In genomic region chr5:91189480-91190332, GRCh38 we compare ENCODE assay signal across 8 cellular contexts.
DNase-seq lines count a peak whose midpoint lies in the region; ATAC-seq lines count a peak whose summit lies in the region.

No MANE protein-coding gene starts in this region.

- H3K36me3 Mint-ChIP-seq in activated T-helper 17 cell treated with anti-CD3 and anti-CD28 coated beads, Interleukin-2, amount 50 U/mL, for 72 hours (ENCODE audit: low read depth), result no peaks in the 10 kb centered on the region

- H3K9me3 ChIP-seq in KOPT-K1 (ENCODE audit: insufficient read depth, low read length, poor library complexity, severe bottlenecking), result no peaks in the 10 kb centered on the region

- intact Hi-C loops in posterior vena cava (cut with DNase I), result no loop called here

- ATAC-seq in GM21825 (IDR thresholded peaks at IDR 0.05; ENCODE audit: unreplicated experiment), result no peak
- ATAC-seq in activated T-helper 17 cell treated with anti-CD3 and anti-CD28 coated beads, Interleukin-2, amount 50 U/mL, for 72 hours (replicated peaks), result no peak

- H3K4me1 Mint-ChIP-seq in activated T-helper 17 cell treated with anti-CD3 and anti-CD28 coated beads, Interleukin-2, amount 50 U/mL, for 72 hours, result peaks cover 4% of the 10 kb centered on the region

- no peaks in the 10 kb centered on the region for H3K9me3 Mint-ChIP-seq in activated T-helper 17 cell treated with anti-CD3 and anti-CD28 coated beads, Interleukin-2, amount 50 U/mL, for 72 hours

- H3K4me3 Mint-ChIP-seq in activated T-helper 17 cell treated with anti-CD3 and anti-CD28 coated beads, Interleukin-2, amount 50 U/mL, for 72 hours, result no peak overlapping the region

- peaks cover 27% of the 10 kb centered on the region for H3K27me3 Mint-ChIP-seq in activated T-helper 17 cell treated with anti-CD3 and anti-CD28 coated beads, Interleukin-2, amount 50 U/mL, for 72 hours

- H3K27ac Mint-ChIP-seq in activated T-helper 17 cell treated with anti-CD3 and anti-CD28 coated beads, Interleukin-2, amount 50 U/mL, for 72 hours, result no peak overlapping the region

- peak overlapping the region; percentile 45 for H3K27ac ChIP-seq in KOPT-K1 (ENCODE audit: low read depth, low read length, poor library complexity, severe bottlenecking)

- H3K36me3 ChIP-seq in KOPT-K1 (ENCODE audit: insufficient read depth, low read length), result no peaks in the 10 kb centered on the region

- DNase-seq in GM04503 (ENCODE audit: low read depth) (peak; percentile 78), fibroblast of peridontal ligament (ENCODE audit: extremely low read depth) (peak; percentile 89), posterior vena cava (ENCODE audit: low spot score) (peak; percentile 81), midbrain (lab: John Stamatoyannopoulos, UW) (no peak), NCI-H1694 (lab: John Stamatoyannopoulos, UW) (no peak)

Comparison
In these comparisons a context has a peak if more than half of its experiments do, and no peak if none do; other contexts are left out.
1. DNase-seq: peak in GM04503 (single experiment), fibroblast of peridontal ligament (single experiment) and posterior vena cava (single experiment); none in midbrain (single experiment) and NCI-H1694 (single experiment).